ENCODE assay signal across 20 cellular contexts in genomic region chr6:36556281-36556680, GRCh38.
"Had no signal": no experiment of that assay in that cellular context is flagged by ENCODE, and none has a peak within 500 bp of the region (broad histone marks: within the 10 kb centered on the region; RNA-seq: fewer than 3 reads in every experiment).

No MANE protein-coding gene starts in this region.

- H3K36me3 ChIP-seq: cardiac muscle cell, gastroesophageal sphincter, heart left ventricle, ovary, prostate gland, thyroid gland, upper lobe of right lung had no signal

- H3K9me3 ChIP-seq: gastroesophageal sphincter, heart left ventricle, ovary, prostate gland, thyroid gland, upper lobe of right lung had no signal

- ATAC-seq: gastroesophageal sphincter; heart left ventricle; left cardiac atrium; natural killer cell treated with Interleukin-12 subunit alpha and Interleukin-12 subunit beta and Interleukin-15 and Interleukin-18, amount 100 ng/mL, for 72 hours; stimulated activated naive CD8-positive, alpha-beta T cell treated with anti-CD3 and anti-CD28 coated beads, Interleukin-15, Interleukin-2, amounts not matched to agents 100 U/mL and 50 U/mL, for 24 hours had no signal

- H3K27me3 ChIP-seq: cardiac muscle cell, gastroesophageal sphincter, heart left ventricle, ovary, thyroid gland, upper lobe of right lung had no signal

- H3K4me1 ChIP-seq: prostate gland, thyroid gland had no signal

- H3K27ac ChIP-seq: cardiac muscle cell, ovary, prostate gland, thyroid gland, upper lobe of right lung had no signal

- H3K4me3 ChIP-seq: cardiac muscle cell, gastroesophageal sphincter, heart left ventricle, ovary, prostate gland, thyroid gland, upper lobe of right lung had no signal

- DNase-seq: activated B cell treated with CpG ODN at 0.5 μM for 24 hours; activated CD4-positive, alpha-beta memory T cell treated with anti-CD3 and anti-CD28 coated beads for 36 hours; activated CD4-positive, alpha-beta T cell treated with anti-CD3 and anti-CD28 coated beads for 4 hours; activated effector memory CD4-positive, alpha-beta T cell treated with Interleukin-2 at 50 U/mL for 16 hours; activated naive CD4-positive, alpha-beta T cell treated with anti-CD3 and anti-CD28 coated beads, Interleukin-2, amount 10 ng/mL, durations not matched to agents 7 days and 5 days; activated T-cell treated with anti-CD3 and anti-CD28 coated beads, Interleukin-2, amount 50 U/mL, for 48 hours; cortex of kidney; endodermal cell; heart left ventricle; left cardiac atrium; ovary; stimulated activated CD4-positive, alpha-beta T cell treated with anti-CD3 and anti-CD28 coated beads, Interleukin-4, amount 100 ng/mL, for 24 hours; stimulated activated naive CD8-positive, alpha-beta T cell treated with anti-CD3 and anti-CD28 coated beads, Interleukin-15, Interleukin-2, amounts not matched to agents 100 U/mL and 50 U/mL, for 24 hours; T1000; thyroid gland; upper lobe of right lung had no signal
